Comparison of ENCODE assay signal across 9 cellular contexts in genomic region chr3:43759297-43759782, GRCh38.
A peak's percentile ranks its signal among the peaks of the same experiment; 100 is the strongest.
DNase-seq lines count a peak whose midpoint lies in the region; ATAC-seq and TF ChIP-seq lines count a peak whose summit lies in the region.
"Had no signal": no experiment of that assay in that cellular context is flagged by ENCODE, and none has a peak within 500 bp of the region (broad histone marks: within the 10 kb centered on the region; RNA-seq: fewer than 3 reads in every experiment).

No MANE protein-coding gene starts in this region.

- H3K9me3 Mint-ChIP-seq in activated CD4-positive, alpha-beta T cell treated with anti-CD3 and anti-CD28 coated beads for 36 hours (ENCODE audit: low read depth) = no peaks in the 10 kb centered on the region
- H3K9me3 Mint-ChIP-seq in endothelial cell (ENCODE audit: unreplicated experiment) = no peaks in the 10 kb centered on the region

- H3K27me3 Mint-ChIP-seq in activated CD4-positive, alpha-beta T cell treated with anti-CD3 and anti-CD28 coated beads for 36 hours = no peaks in the 10 kb centered on the region
- peaks cover 1% of the 10 kb centered on the region for H3K27me3 Mint-ChIP-seq in endothelial cell (ENCODE audit: unreplicated experiment)
- H3K27me3 Mint-ChIP-seq: CD4-positive, alpha-beta memory T cell had no signal

- DNase-seq in activated CD4-positive, alpha-beta T cell treated with anti-CD3 and anti-CD28 coated beads for 36 hours = peak; percentile 20
- DNase-seq in activated CD4-positive, alpha-beta T cell treated with anti-CD3 and anti-CD28 coated beads for 4 hours = no peak
- peak; percentile 33 for DNase-seq in RPMI8226
- DNase-seq in body of pancreas = no peak
- DNase-seq in endothelial cell (ENCODE audit: low spot score) = no peak

- H3K4me1 ChIP-seq in gastroesophageal sphincter = peaks cover 0 to 10% (median 0%) of the 10 kb centered on the region in 3 donors
- peaks cover 9 to 21% (median 20%) of the 10 kb centered on the region in 3 donors for H3K4me1 ChIP-seq in skeletal muscle tissue (ENCODE audit: control insufficient read depth in 3 of 3, insufficient read depth in 3 of 3, low read length in 3 of 3)
- no peaks in the 10 kb centered on the region for H3K4me1 ChIP-seq in body of pancreas

- CTCF ChIA-PET in activated CD4-positive, alpha-beta T cell treated with anti-CD3 and anti-CD28 coated beads for 36 hours (lab: Charles Lee) = interaction anchor here (0.6 kb wide), 1 partner anchor 499 kb away, joined by 3 read pairs; no protein-coding TSS in a partner anchor

- peaks cover 36% of the 10 kb centered on the region for H3K4me1 Mint-ChIP-seq in activated CD4-positive, alpha-beta T cell treated with anti-CD3 and anti-CD28 coated beads for 36 hours
- H3K4me1 Mint-ChIP-seq in endothelial cell (ENCODE audit: unreplicated experiment) = peaks cover 21% of the 10 kb centered on the region

- WGBS in gastroesophageal sphincter (ENCODE audit: low coverage in 1 of 2), 2 donors = 58 to 76% methylated on average over 3 of the region's 6 CpGs
- 71 to 83% methylated on average over 5 to 6 of the region's 6 CpGs for WGBS in body of pancreas, 2 donors

- peak overlapping the region in 1 of 4 donors; percentile 18 for H3K27ac ChIP-seq in gastroesophageal sphincter
- H3K27ac ChIP-seq in skeletal muscle tissue (ENCODE audit: low read depth, low read length) = peak overlapping the region; percentile 92
- no peak overlapping the region for H3K27ac ChIP-seq in body of pancreas

- no peak overlapping the region for H3K4me3 Mint-ChIP-seq in activated CD4-positive, alpha-beta T cell treated with anti-CD3 and anti-CD28 coated beads for 36 hours
- H3K4me3 Mint-ChIP-seq in endothelial cell (ENCODE audit: unreplicated experiment) = no peak overlapping the region

- ATAC-seq in activated CD4-positive, alpha-beta T cell treated with anti-CD3 and anti-CD28 coated beads for 36 hours = peak; percentile 62
- ATAC-seq in gastroesophageal sphincter (peak; percentile 31), body of pancreas (no peak), HG03378 (IDR thresholded peaks at IDR 0.05; ENCODE audit: unreplicated experiment) (no peak)

- no peak overlapping the region for H3K27ac Mint-ChIP-seq in activated CD4-positive, alpha-beta T cell treated with anti-CD3 and anti-CD28 coated beads for 36 hours
- no peak overlapping the region for H3K27ac Mint-ChIP-seq in endothelial cell (ENCODE audit: unreplicated experiment)

- no peak for TF ChIP-seq EP300 in gastroesophageal sphincter (IDR thresholded peaks at IDR 0.05)

- TF ChIP-seq POLR2A in gastroesophageal sphincter (IDR thresholded peaks at IDR 0.05) = no peak
- no peak for TF ChIP-seq POLR2A in body of pancreas (IDR thresholded peaks at IDR 0.05)

- TF ChIP-seq CTCF in gastroesophageal sphincter (IDR thresholded peaks at IDR 0.05) (no peak), body of pancreas (IDR thresholded peaks at IDR 0.05) (no peak), endothelial cell (IDR thresholded peaks at IDR 0.05; ENCODE audit: unreplicated experiment) (no peak)

- H3K36me3 Mint-ChIP-seq in activated CD4-positive, alpha-beta T cell treated with anti-CD3 and anti-CD28 coated beads for 36 hours (ENCODE audit: low read depth) = no peaks in the 10 kb centered on the region
- no peaks in the 10 kb centered on the region for H3K36me3 Mint-ChIP-seq in endothelial cell (ENCODE audit: low read depth, unreplicated experiment)
- H3K36me3 Mint-ChIP-seq: CD4-positive, alpha-beta memory T cell had no signal

- H3K27me3 ChIP-seq in gastroesophageal sphincter = no peaks in the 10 kb centered on the region
- H3K27me3 ChIP-seq in skeletal muscle tissue (ENCODE audit: control insufficient read depth in 3 of 3, insufficient read depth in 3 of 3, low read length in 3 of 3) = no peaks in the 10 kb centered on the region
- no peaks in the 10 kb centered on the region for H3K27me3 ChIP-seq in body of pancreas

- intact Hi-C loops in activated CD4-positive, alpha-beta T cell treated with anti-CD3 and anti-CD28 coated beads for 36 hours (cut with DNase I, micrococcal nuclease) = loop anchor here (5.0 kb wide), 3 partner anchors 67 to 348 kb away; partner anchors contain the start of genes ABHD5 (in 1 of the 2) and ANO10 (in 1 of the 2)
- intact Hi-C loops in body of pancreas (cut with DNase I) = no loop called here

- no peaks in the 10 kb centered on the region for H3K9me3 ChIP-seq in gastroesophageal sphincter
- no peaks in the 10 kb centered on the region for H3K9me3 ChIP-seq in skeletal muscle tissue (ENCODE audit: control insufficient read depth in 3 of 3, low read length in 3 of 3)
- no peaks in the 10 kb centered on the region for H3K9me3 ChIP-seq in body of pancreas

- POLR2A ChIA-PET in activated CD4-positive, alpha-beta T cell treated with anti-CD3 and anti-CD28 coated beads for 36 hours (lab: Charles Lee) = no interaction called here

- peak overlapping the region in 2 of 3 donors; percentile 33 to 58 for H3K9ac ChIP-seq in skeletal muscle tissue (ENCODE audit: low read depth in 1 of 3, low read length in 3 of 3)

- no peak overlapping the region for H3K4me3 ChIP-seq in gastroesophageal sphincter
- peak overlapping the region in 2 of 3 donors; percentile 17 to 30 for H3K4me3 ChIP-seq in skeletal muscle tissue (ENCODE audit: low read length in 3 of 3)
- no peak overlapping the region for H3K4me3 ChIP-seq in body of pancreas

- H3K36me3 ChIP-seq in gastroesophageal sphincter (no peaks in the 10 kb centered on the region), skeletal muscle tissue (ENCODE audit: control insufficient read depth in 3 of 3, insufficient read depth in 3 of 3, low read length in 3 of 3) (no peaks in the 10 kb centered on the region), body of pancreas (replicated peaks in 1 of 2; ENCODE audit: insufficient read depth in 1 of 2, low read depth in 2 of 2) (no peaks in the 10 kb centered on the region)

Comparison
In these comparisons a context has a peak if more than half of its experiments do, and no peak if none do; other contexts are left out.
1. DNase-seq: peak in activated CD4-positive, alpha-beta T cell treated with anti-CD3 and anti-CD28 coated beads for 36 hours (single experiment) and RPMI8226 (single experiment); none in activated CD4-positive, alpha-beta T cell treated with anti-CD3 and anti-CD28 coated beads for 4 hours (0 of 2), body of pancreas (0 of 4) and endothelial cell (single experiment).
2. ATAC-seq: peak in activated CD4-positive, alpha-beta T cell treated with anti-CD3 and anti-CD28 coated beads for 36 hours (single experiment) and gastroesophageal sphincter (single experiment); none in body of pancreas (single experiment) and HG03378 (single experiment).
3. H3K4me3 ChIP-seq: peak in skeletal muscle tissue (2 of 3); none in gastroesophageal sphincter (0 of 2) and body of pancreas (0 of 2).